In genomic region chr15:31035610-31036009, GRCh38 we compare ENCODE assay signal across 29 cellular contexts.
"Had no signal": no experiment of that assay in that cellular context is flagged by ENCODE, and none has a peak within 500 bp of the region (broad histone marks: within the 10 kb centered on the region; RNA-seq: fewer than 3 reads in every experiment).

No MANE protein-coding gene starts in this region.

- H3K9me3 ChIP-seq: left lung, lower lobe of right lung, neutrophil, ovary, right atrium auricular region, right lobe of liver, stomach, suprapubic skin, thoracic aorta, tibial artery, uterus had no signal

- ATAC-seq: left colon; left lung; lower lobe of right lung; natural killer cell; right lobe of liver; stimulated activated naive B cell treated with anti-CD40 and anti-IgM and Interleukin-4, amounts not matched to agents 10 μg/mL and 1 μg/mL and 100 μg/mL, for 72 hours; stimulated activated naive CD8-positive, alpha-beta T cell treated with anti-CD3 and anti-CD28 coated beads, Interleukin-15, Interleukin-2, amounts not matched to agents 100 U/mL and 50 U/mL, for 24 hours had no signal

- H3K4me3 Mint-ChIP-seq: immature natural killer cell; natural killer cell; nephron progenitor cell; neural progenitor cell; stimulated activated naive B cell treated with anti-CD40 and anti-IgM and Interleukin-4, amounts not matched to agents 10 μg/mL and 1 μg/mL and 100 μg/mL, for 72 hours; type B pancreatic cell had no signal

- H3K27me3 ChIP-seq: left lung, neural progenitor cell, neutrophil, ovary, right atrium auricular region, right lobe of liver, stomach, suprapubic skin, tibial artery, uterus had no signal

- H3K36me3 Mint-ChIP-seq: naive B cell; natural killer cell; neural progenitor cell; stimulated activated naive B cell treated with anti-CD40 and anti-IgM and Interleukin-4, amounts not matched to agents 10 μg/mL and 1 μg/mL and 100 μg/mL, for 72 hours; type B pancreatic cell had no signal

- H3K4me3 ChIP-seq: left lung, lower lobe of right lung, neural progenitor cell, ovary, right atrium auricular region, right lobe of liver, smooth muscle cell, stomach, suprapubic skin, thoracic aorta, tibial artery, uterus had no signal

- H3K27ac Mint-ChIP-seq: immature natural killer cell; natural killer cell; nephron progenitor cell; neural progenitor cell; progenitor cell of endocrine pancreas; stimulated activated naive B cell treated with anti-CD40 and anti-IgM and Interleukin-4, amounts not matched to agents 10 μg/mL and 1 μg/mL and 100 μg/mL, for 72 hours; type B pancreatic cell had no signal

- H3K4me1 ChIP-seq: left lung, neural progenitor cell, right lobe of liver had no signal

- H3K27ac ChIP-seq: left lung, lower lobe of right lung, neural progenitor cell, neutrophil, ovary, right atrium auricular region, right lobe of liver, stomach, suprapubic skin, thoracic aorta, tibial artery, uterus had no signal

- DNase-seq: hypothalamus; immature natural killer cell; kidney; left colon; left lung; lower lobe of right lung; mammary epithelial cell; mesenchymal stem cell; naive B cell; natural killer cell; nephron progenitor cell; occipital lobe; ovary; right lobe of liver; stimulated activated CD4-positive, alpha-beta T cell treated with anti-CD3 and anti-CD28 coated beads, Interleukin-2, amount 100 ng/mL, for 24 hours; stimulated activated CD4-positive, alpha-beta T cell treated with anti-CD3 and anti-CD28 coated beads, Interleukin-4, amount 100 ng/mL, for 1 hour; stimulated activated naive B cell treated with anti-CD40 and anti-IgM and Interleukin-4, amounts not matched to agents 10 μg/mL and 1 μg/mL and 100 μg/mL, for 72 hours; stimulated activated naive CD8-positive, alpha-beta T cell treated with anti-CD3 and anti-CD28 coated beads, Interleukin-15, Interleukin-2, amounts not matched to agents 100 U/mL and 50 U/mL, for 24 hours; stomach; tibial artery; uterus had no signal

- H2AFZ ChIP-seq: neural progenitor cell had no signal

- H3K9me3 Mint-ChIP-seq: immature natural killer cell; natural killer cell; nephron progenitor cell; neural progenitor cell; stimulated activated naive B cell treated with anti-CD40 and anti-IgM and Interleukin-4, amounts not matched to agents 10 μg/mL and 1 μg/mL and 100 μg/mL, for 72 hours; type B pancreatic cell had no signal

- H3K4me1 Mint-ChIP-seq: nephron progenitor cell, neural progenitor cell had no signal

- H3K9ac ChIP-seq: neural progenitor cell had no signal

- H3K27me3 Mint-ChIP-seq: naive B cell; progenitor cell of endocrine pancreas; stimulated activated naive B cell treated with anti-CD40 and anti-IgM and Interleukin-4, amounts not matched to agents 10 μg/mL and 1 μg/mL and 100 μg/mL, for 72 hours; type B pancreatic cell had no signal

- H3K4me2 ChIP-seq: neural progenitor cell, smooth muscle cell had no signal

- H3K36me3 ChIP-seq: left lung, lower lobe of right lung, neural progenitor cell, neutrophil, ovary, right atrium auricular region, right lobe of liver, stomach, suprapubic skin, thoracic aorta, tibial artery, uterus had no signal
